Comparison of ENCODE assay signal across 9 cellular contexts in genomic region chr1:110196917-110197782, GRCh38. TPM values are rescaled to one million over a fixed set of nuclear protein-coding genes. Genes with fewer than 3 reads are reported as not detected.
A peak's percentile ranks its signal among the peaks of the same experiment; 100 is the strongest.
DNase-seq lines count a peak whose midpoint lies in the region; ATAC-seq and TF ChIP-seq lines count a peak whose summit lies in the region.
"Had no signal": no experiment of that assay in that cellular context is flagged by ENCODE, and none has a peak within 500 bp of the region (broad histone marks: within the 10 kb centered on the region; RNA-seq: fewer than 3 reads in every experiment).

No MANE protein-coding gene starts in this region.

- no peak overlapping the region for H3K27ac ChIP-seq in tibial artery

- H3K4me1 Mint-ChIP-seq in mesothelial cell of epicardium: peaks cover 1% of the 10 kb centered on the region

- H3K4me1 ChIP-seq in tibial artery: no peaks in the 10 kb centered on the region

- ATAC-seq in HG02642 (IDR thresholded peaks at IDR 0.05; ENCODE audit: poor library complexity, unreplicated experiment): peak; percentile 69

- peak; percentile 94 for TF ChIP-seq CTCF in mesothelial cell of epicardium (IDR thresholded peaks at IDR 0.05; ENCODE audit: unreplicated experiment)
- peak; percentile 70 to 91 for TF ChIP-seq CTCF in tibial artery (IDR thresholded peaks at IDR 0.05)

- peaks cover 6% of the 10 kb centered on the region for H3K27me3 Mint-ChIP-seq in mesothelial cell of epicardium (ENCODE audit: low read depth)
- H3K27me3 Mint-ChIP-seq: activated naive CD8-positive, alpha-beta T cell had no signal

- intact Hi-C loops in tibial artery (cut with DNase I; ENCODE audit: low total_unique reads): no loop called here

- no peaks in the 10 kb centered on the region for H3K9me3 Mint-ChIP-seq in mesothelial cell of epicardium

- no peak overlapping the region for H3K27ac Mint-ChIP-seq in mesothelial cell of epicardium
- H3K27ac Mint-ChIP-seq: activated naive CD8-positive, alpha-beta T cell had no signal

- DNase-seq in GDM1 (lab: John Stamatoyannopoulos, UW): peak; percentile 35
- peak; percentile 82 for DNase-seq in NCI-H2196 treated with DMSO at 0.1 percent for 48 hours (lab: John Stamatoyannopoulos, UW; ENCODE audit: unreplicated experiment)
- DNase-seq in activated CD4-positive, CD25-positive, alpha-beta regulatory T cell (lab: John Stamatoyannopoulos, UW): peak; percentile 11 to 52 (median 26)
- peak; percentile 60 for DNase-seq in dermis blood vessel endothelial cell
- DNase-seq in mesothelial cell of epicardium (ENCODE audit: low spot score in 2 of 2, unreplicated experiment in 2 of 2): no peak
- no peak for DNase-seq in tibial artery
- DNase-seq in ureter (ENCODE audit: low spot score): no peak

- no peaks in the 10 kb centered on the region for H3K36me3 ChIP-seq in tibial artery

- no peaks in the 10 kb centered on the region for H3K9me3 ChIP-seq in tibial artery

- no peak overlapping the region for H3K4me3 Mint-ChIP-seq in mesothelial cell of epicardium
- H3K4me3 Mint-ChIP-seq: activated naive CD8-positive, alpha-beta T cell had no signal

- H3K4me3 ChIP-seq in tibial artery: no peak overlapping the region

- H3K36me3 Mint-ChIP-seq in mesothelial cell of epicardium: no peaks in the 10 kb centered on the region
- H3K36me3 Mint-ChIP-seq: activated naive CD8-positive, alpha-beta T cell had no signal

- no peaks in the 10 kb centered on the region for H3K27me3 ChIP-seq in tibial artery

RNA-seq across cellular contexts. Expression of gene KCNC4, which starts 13.0 kb away (rescaled TPM):
- 5.1 and 5.8 TPM in 2 replicates for total RNA-seq in dermis blood vessel endothelial cell
- total RNA-seq in mesothelial cell of epicardium: 4.5 to 5.4 TPM (median 5.1 TPM) in 3 replicates
- total RNA-seq in ureter: 5.2 TPM

RNA-seq across cellular contexts. Expression of gene SLC6A17, which starts 46.9 kb away (rescaled TPM):
- total RNA-seq in dermis blood vessel endothelial cell (0.51 and 0.84 TPM in 2 replicates), mesothelial cell of epicardium (1.4 to 1.6 TPM (median 1.6 TPM) in 3 replicates), ureter (not detected)

Comparison
In these comparisons a context has a peak if more than half of its experiments do, and no peak if none do; other contexts are left out.
1. DNase-seq: peak in GDM1 (single experiment), NCI-H2196 treated with DMSO at 0.1 percent for 48 hours (single experiment), activated CD4-positive, CD25-positive, alpha-beta regulatory T cell (4 of 4) and dermis blood vessel endothelial cell (single experiment); none in mesothelial cell of epicardium (0 of 2), tibial artery (0 of 2) and ureter (single experiment).